ENCODE assay signal across 18 cellular contexts in the genomic region with DNA sequence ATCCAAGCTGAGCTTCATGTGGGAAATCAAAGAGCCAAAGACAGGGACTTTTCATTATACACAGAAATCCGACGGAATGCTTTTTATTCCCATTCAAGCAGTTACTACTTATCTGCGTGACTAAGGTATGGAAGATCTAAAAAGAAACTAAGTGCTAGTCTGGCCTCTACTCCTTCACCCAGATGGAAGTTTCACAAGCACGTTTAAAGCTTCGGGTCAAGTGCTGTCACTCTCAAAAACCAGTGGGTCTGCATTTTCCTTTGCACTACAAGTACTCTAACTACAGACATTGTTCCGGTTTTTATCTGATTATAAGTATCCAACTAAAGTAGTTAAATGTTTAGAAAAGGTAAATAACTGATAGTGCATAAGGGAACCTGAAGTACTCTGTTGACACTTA. TPM values are rescaled to one million over a fixed set of nuclear protein-coding genes. Genes with fewer than 3 reads are reported as not detected.
A peak's percentile ranks its signal among the peaks of the same experiment; 100 is the strongest.
DNase-seq lines count a peak whose midpoint lies in the region; ATAC-seq, FAIRE-seq and TF ChIP-seq lines count a peak whose summit lies in the region.
"Had no signal": no experiment of that assay in that cellular context is flagged by ENCODE, and none has a peak within 500 bp of the region (broad histone marks: within the 10 kb centered on the region; RNA-seq: fewer than 3 reads in every experiment).

No MANE protein-coding gene starts in this region.

- no peak for TF ChIP-seq POLR2A in endothelial cell of umbilical vein (IDR thresholded peaks at IDR 0.05; ENCODE audit: low read depth, low read length)

- no peak for TF ChIP-seq CTCF in endothelial cell of umbilical vein (IDR thresholded peaks at IDR 0.05; ENCODE audit: extremely low read depth in 1 of 2, insufficient read depth in 1 of 2, low read depth in 1 of 2, low read length in 2 of 2)

- no peak for FAIRE-seq in endothelial cell of umbilical vein (lab: Jason Lieb, UNC)
- FAIRE-seq: urothelium cell line had no signal

- dilution Hi-C loops in endothelial cell of umbilical vein (cut with MboI; ENCODE audit: extremely low pct_ligation_motif_present, low sequenced_read_pairs): loop anchor here (25.0 kb wide), 1 partner anchor 226 kb away; no protein-coding TSS in a partner anchor

- H2AFZ ChIP-seq in ACC112 (ENCODE audit: low read length, unreplicated experiment): peak overlapping the region; percentile 95
- peak overlapping the region; percentile 62 for H2AFZ ChIP-seq in endothelial cell of umbilical vein (ENCODE audit: low read depth, low read length)

- no peaks in the 10 kb centered on the region for H3K9me3 Mint-ChIP-seq in activated naive CD4-positive, alpha-beta T cell treated with anti-CD3 and anti-CD28 coated beads, Interleukin-2, amount 50 U/mL, for 72 hours
- no peaks in the 10 kb centered on the region for H3K9me3 Mint-ChIP-seq in activated CD8-positive, alpha-beta memory T cell treated with anti-CD3 and anti-CD28 coated beads, Interleukin-2, amount 10 ng/mL, durations not matched to agents 7 days and 5 days (ENCODE audit: low read depth)
- H3K9me3 Mint-ChIP-seq: activated CD4-positive, alpha-beta memory T cell treated with anti-CD3 and anti-CD28 coated beads, Interleukin-2, amount 10 ng/mL, durations not matched to agents 7 days and 5 days; activated naive CD8-positive, alpha-beta T cell treated with anti-CD3 and anti-CD28 coated beads, Interleukin-2, amount 50 U/mL, for 24 hours; effector memory CD8-positive, alpha-beta T cell; T-cell had no signal

- peak; percentile 47 for DNase-seq in LoVo (ENCODE audit: low spot score)
- DNase-seq in endothelial cell of umbilical vein (ENCODE audit: low read depth, low spot score): no peak
- no peak for DNase-seq in substantia nigra (lab: John Stamatoyannopoulos, UW)
- DNase-seq in cerebellar nuclear complex (lab: John Stamatoyannopoulos, UW): no peak
- no peak for DNase-seq in activated naive CD4-positive, alpha-beta T cell treated with anti-CD3 and anti-CD28 coated beads, Interleukin-2, amount 50 U/mL, for 72 hours (ENCODE audit: low spot score in 2 of 2)
- DNase-seq in activated CD8-positive, alpha-beta memory T cell treated with anti-CD3 and anti-CD28 coated beads, Interleukin-2, amount 10 ng/mL, durations not matched to agents 7 days and 5 days: no peak
- DNase-seq: esophagus squamous epithelium had no signal

- BruUV-seq in endothelial cell of umbilical vein (replicated peaks; lab: Mats Ljungman, UMichigan): no TSS peak

- H3K27me3 ChIP-seq in ACC112 (ENCODE audit: insufficient read depth, low read length): no peaks in the 10 kb centered on the region
- peaks cover 5 to 19% of the 10 kb centered on the region in 2 experiments for H3K27me3 ChIP-seq in endothelial cell of umbilical vein (ENCODE audit: control insufficient read depth in 2 of 2, insufficient read depth in 2 of 2, low read length in 2 of 2)
- H3K27me3 ChIP-seq in mucosa of stomach (ENCODE audit: control insufficient read depth, insufficient read depth, low read length): no peaks in the 10 kb centered on the region
- H3K27me3 ChIP-seq: brain microvascular endothelial cell had no signal

- H3K79me2 ChIP-seq in ACC112 (ENCODE audit: control insufficient read depth, insufficient read depth, low read length, unreplicated experiment) (no peaks in the 10 kb centered on the region), endothelial cell of umbilical vein (ENCODE audit: control insufficient read depth, insufficient read depth, low read length) (no peaks in the 10 kb centered on the region)

- H3K9ac ChIP-seq in endothelial cell of umbilical vein (replicated peaks; ENCODE audit: extremely low read depth, insufficient read depth, low read length) (no peak overlapping the region), mucosa of stomach (ENCODE audit: low read length) (peak overlapping the region; percentile 18)

- H3K36me3 ChIP-seq in ACC112 (ENCODE audit: insufficient read depth, low read length) (no peaks in the 10 kb centered on the region), endothelial cell of umbilical vein (ENCODE audit: control insufficient read depth in 2 of 2, extremely low read depth in 1 of 2, insufficient read depth in 2 of 2, low read length in 2 of 2) (no peaks in the 10 kb centered on the region), mucosa of stomach (ENCODE audit: control insufficient read depth, insufficient read depth, low read length) (no peaks in the 10 kb centered on the region)
- H3K36me3 ChIP-seq: brain microvascular endothelial cell, esophagus squamous epithelium, SJCRH30 had no signal

- CTCF ChIA-PET in endothelial cell of umbilical vein (lab: Charles Lee): interaction anchor here (0.6 to 2.9 kb wide), 26 partner anchors 38 to 605 kb away, joined by 3 to 51 read pairs (median 4); no protein-coding TSS in a partner anchor
- CTCF ChIA-PET in activated CD8-positive, alpha-beta memory T cell treated with anti-CD3 and anti-CD28 coated beads, Interleukin-2, amount 10 ng/mL, durations not matched to agents 7 days and 5 days (lab: Charles Lee): interaction anchor here (0.6 to 3.4 kb wide), 19 partner anchors 34 to 594 kb away, joined by 3 to 21 read pairs (median 3); no protein-coding TSS in a partner anchor

- no peak overlapping the region for H3K4me3 Mint-ChIP-seq in activated CD8-positive, alpha-beta memory T cell treated with anti-CD3 and anti-CD28 coated beads, Interleukin-2, amount 10 ng/mL, durations not matched to agents 7 days and 5 days
- H3K4me3 Mint-ChIP-seq: activated CD4-positive, alpha-beta memory T cell treated with anti-CD3 and anti-CD28 coated beads, Interleukin-2, amount 10 ng/mL, durations not matched to agents 7 days and 5 days; activated naive CD8-positive, alpha-beta T cell treated with anti-CD3 and anti-CD28 coated beads, Interleukin-2, amount 50 U/mL, for 24 hours had no signal

- H3K27ac ChIP-seq in ACC112 (ENCODE audit: low read depth, low read length) (no peak overlapping the region), endothelial cell of umbilical vein (ENCODE audit: insufficient read depth, low read depth, low read length) (no peak overlapping the region), substantia nigra (ENCODE audit: low read depth, low read length, poor library complexity, severe bottlenecking) (no peak overlapping the region)
- H3K27ac ChIP-seq: brain microvascular endothelial cell, coronary artery, esophagus squamous epithelium, SJCRH30, skin epidermis had no signal

- H3K4me3 ChIP-seq in ACC112 (ENCODE audit: low read depth, low read length): no peak overlapping the region
- no peak overlapping the region for H3K4me3 ChIP-seq in endothelial cell of umbilical vein (replicated peaks in 1 of 3; ENCODE audit: insufficient read depth in 1 of 3, low read depth in 1 of 3, low read length in 3 of 3)
- no peak overlapping the region for H3K4me3 ChIP-seq in mucosa of stomach (ENCODE audit: low read length)
- H3K4me3 ChIP-seq: SJCRH30 had no signal

- POLR2A ChIA-PET in endothelial cell of umbilical vein (lab: Charles Lee): no interaction called here

- H3K9me1 ChIP-seq in endothelial cell of umbilical vein (replicated peaks; ENCODE audit: control insufficient read depth, extremely low read depth, insufficient read depth, low read length): no peaks in the 10 kb centered on the region

- no peak for ATAC-seq in activated naive CD4-positive, alpha-beta T cell treated with anti-CD3 and anti-CD28 coated beads, Interleukin-2, amount 50 U/mL, for 72 hours
- ATAC-seq in activated CD8-positive, alpha-beta memory T cell treated with anti-CD3 and anti-CD28 coated beads, Interleukin-2, amount 10 ng/mL, durations not matched to agents 7 days and 5 days: no peak

- no peaks in the 10 kb centered on the region for H4K20me1 ChIP-seq in endothelial cell of umbilical vein (replicated peaks; ENCODE audit: control insufficient read depth, extremely low read depth, insufficient read depth, low read length)

- H3K9me3 ChIP-seq in endothelial cell of umbilical vein (replicated peaks; ENCODE audit: control insufficient read depth, insufficient read depth, low read length) (no peaks in the 10 kb centered on the region), mucosa of stomach (ENCODE audit: control insufficient read depth, low read length) (no peaks in the 10 kb centered on the region)
- H3K9me3 ChIP-seq: esophagus squamous epithelium, SJCRH30 had no signal

- peaks cover 3% of the 10 kb centered on the region for H3K4me1 Mint-ChIP-seq in activated CD8-positive, alpha-beta memory T cell treated with anti-CD3 and anti-CD28 coated beads, Interleukin-2, amount 10 ng/mL, durations not matched to agents 7 days and 5 days

- peaks cover 46% of the 10 kb centered on the region for H3K27me3 Mint-ChIP-seq in activated CD8-positive, alpha-beta memory T cell treated with anti-CD3 and anti-CD28 coated beads, Interleukin-2, amount 10 ng/mL, durations not matched to agents 7 days and 5 days

- H3K4me1 ChIP-seq in ACC112 (ENCODE audit: control insufficient read depth, insufficient read depth, low read length, unreplicated experiment) (peaks cover 13% of the 10 kb centered on the region), endothelial cell of umbilical vein (ENCODE audit: control insufficient read depth, extremely low read depth, insufficient read depth, low read length) (no peaks in the 10 kb centered on the region), mucosa of stomach (ENCODE audit: control insufficient read depth, insufficient read depth, low read length) (peaks cover 4% of the 10 kb centered on the region)
- H3K4me1 ChIP-seq: SJCRH30 had no signal

- no peak overlapping the region for H3K4me2 ChIP-seq in endothelial cell of umbilical vein (ENCODE audit: insufficient read depth, low read length)

- intact Hi-C loops in endothelial cell of umbilical vein (cut with micrococcal nuclease): loop anchor here (1.0 to 5.0 kb wide), 12 partner anchors 44 to 591 kb away; no protein-coding TSS in a partner anchor

- no peak overlapping the region for H3K27ac Mint-ChIP-seq in activated naive CD4-positive, alpha-beta T cell treated with anti-CD3 and anti-CD28 coated beads, Interleukin-2, amount 50 U/mL, for 72 hours
- no peak overlapping the region for H3K27ac Mint-ChIP-seq in activated CD8-positive, alpha-beta memory T cell treated with anti-CD3 and anti-CD28 coated beads, Interleukin-2, amount 10 ng/mL, durations not matched to agents 7 days and 5 days
- H3K27ac Mint-ChIP-seq: activated CD4-positive, alpha-beta memory T cell treated with anti-CD3 and anti-CD28 coated beads, Interleukin-2, amount 10 ng/mL, durations not matched to agents 7 days and 5 days; effector memory CD8-positive, alpha-beta T cell; T-cell had no signal

- H3K36me3 Mint-ChIP-seq in activated naive CD4-positive, alpha-beta T cell treated with anti-CD3 and anti-CD28 coated beads, Interleukin-2, amount 50 U/mL, for 72 hours: peaks cover 0 to 4% of the 10 kb centered on the region in 2 donors
- no peaks in the 10 kb centered on the region for H3K36me3 Mint-ChIP-seq in activated CD8-positive, alpha-beta memory T cell treated with anti-CD3 and anti-CD28 coated beads, Interleukin-2, amount 10 ng/mL, durations not matched to agents 7 days and 5 days
- H3K36me3 Mint-ChIP-seq: T-cell had no signal

RNA-seq across cellular contexts. Expression of a gene that starts 13.7 kb away (rescaled TPM):
- 51.2 and 55.1 TPM in 2 replicates for total RNA-seq in endothelial cell of umbilical vein
- 5.7 and 11.3 TPM in 2 replicates for polyA plus RNA-seq in endothelial cell of umbilical vein
- 10.5 and 11.8 TPM in 2 replicates for polyA plus RNA-seq in endothelial cell of umbilical vein (2011; cell fraction: cytosol; rRNA removed)
- polyA plus RNA-seq in endothelial cell of umbilical vein (2011; cell fraction: nucleus; rRNA removed): 20.9 and 28.0 TPM in 2 replicates
- polyA plus RNA-seq in endothelial cell of umbilical vein (2012): 27.6 and 39.9 TPM in 2 replicates
- polyA minus RNA-seq in endothelial cell of umbilical vein: 31.6 and 36.1 TPM in 2 replicates
- 38.3 TPM for polyA minus RNA-seq in endothelial cell of umbilical vein (2011; cell fraction: cytosol; rRNA and poly(A)+ RNA removed)
- 42.1 and 53.3 TPM in 2 replicates for polyA minus RNA-seq in endothelial cell of umbilical vein (2011; cell fraction: nucleus; rRNA and poly(A)+ RNA removed)
- 10 to 100 TPM; 50.2 to 56.8 TPM for total RNA-seq in activated naive CD4-positive, alpha-beta T cell treated with anti-CD3 and anti-CD28 coated beads, Interleukin-2, amount 50 U/mL, for 72 hours
- total RNA-seq in activated CD8-positive, alpha-beta memory T cell treated with anti-CD3 and anti-CD28 coated beads, Interleukin-2, amount 10 ng/mL, durations not matched to agents 7 days and 5 days: 10 to 100 TPM; 44.9 to 63.7 TPM
